In the genomic region with DNA sequence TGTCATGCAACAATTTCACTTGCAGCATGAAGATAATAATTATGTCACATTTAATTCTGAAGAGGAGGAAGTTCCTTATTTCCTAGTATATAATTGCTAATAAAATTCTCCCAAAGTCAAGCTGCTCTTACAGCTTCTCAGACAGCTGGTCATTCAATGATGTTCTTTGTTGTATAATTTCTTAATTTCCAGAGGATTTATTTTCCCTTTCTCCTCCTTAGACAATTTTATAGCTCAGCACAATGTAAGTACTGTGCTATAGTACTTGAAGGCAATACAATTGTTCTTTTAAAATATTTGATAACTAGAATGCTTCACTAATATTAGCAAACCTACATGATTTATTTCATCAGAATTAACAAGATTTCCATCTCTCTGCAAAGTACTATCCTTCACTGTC, we compare ENCODE assay signal across 18 cellular contexts.
"Had no signal": no experiment of that assay in that cellular context is flagged by ENCODE, and none has a peak within 500 bp of the region (broad histone marks: within the 10 kb centered on the region; RNA-seq: fewer than 3 reads in every experiment).

No MANE protein-coding gene starts in this region.

- H3K27ac ChIP-seq: colonic mucosa, foreskin keratinocyte, ovary, right atrium auricular region, sigmoid colon, skin epidermis had no signal

- ATAC-seq: foreskin keratinocyte, mucosa of descending colon, natural killer cell had no signal

- H3K27ac Mint-ChIP-seq: type B pancreatic cell had no signal

- H3K9me3 Mint-ChIP-seq: natural killer cell, type B pancreatic cell had no signal

- H3K36me3 ChIP-seq: colonic mucosa, ovary had no signal

- H3K4me1 ChIP-seq: colonic mucosa, foreskin keratinocyte, right atrium auricular region had no signal

- H3K4me3 ChIP-seq: colonic mucosa, mucosa of descending colon, ovary, right atrium auricular region, sigmoid colon, skin epidermis had no signal

- H3K4me3 Mint-ChIP-seq: natural killer cell, neural crest cell, type B pancreatic cell had no signal

- H3K27me3 Mint-ChIP-seq: type B pancreatic cell had no signal

- DNase-seq: colonic mucosa; dermis blood vessel endothelial cell; erythroblast; foreskin keratinocyte; head of caudate nucleus; hippocampal formation; kidney glomerular epithelial cell; mucosa of descending colon; natural killer cell; ovary; sigmoid colon; stimulated activated CD4-positive, alpha-beta T cell treated with anti-CD3 and anti-CD28 coated beads, Interleukin-2, amount 100 ng/mL, for 24 hours; stimulated activated CD4-positive, alpha-beta T cell treated with anti-CD3 and anti-CD28 coated beads, Interleukin-4, amount 100 ng/mL, for 4 hours; stimulated activated naive CD4-positive, alpha-beta T cell treated with Interleukin-2 at 50 U/mL for 16 hours had no signal

- H3K36me3 Mint-ChIP-seq: natural killer cell had no signal

- H3K27me3 ChIP-seq: colonic mucosa, foreskin keratinocyte, ovary, right atrium auricular region, sigmoid colon had no signal

- H3K9me3 ChIP-seq: colonic mucosa, mucosa of descending colon, ovary, right atrium auricular region, sigmoid colon had no signal
